9 cellular contexts compared by ENCODE assay signal in the genomic region with DNA sequence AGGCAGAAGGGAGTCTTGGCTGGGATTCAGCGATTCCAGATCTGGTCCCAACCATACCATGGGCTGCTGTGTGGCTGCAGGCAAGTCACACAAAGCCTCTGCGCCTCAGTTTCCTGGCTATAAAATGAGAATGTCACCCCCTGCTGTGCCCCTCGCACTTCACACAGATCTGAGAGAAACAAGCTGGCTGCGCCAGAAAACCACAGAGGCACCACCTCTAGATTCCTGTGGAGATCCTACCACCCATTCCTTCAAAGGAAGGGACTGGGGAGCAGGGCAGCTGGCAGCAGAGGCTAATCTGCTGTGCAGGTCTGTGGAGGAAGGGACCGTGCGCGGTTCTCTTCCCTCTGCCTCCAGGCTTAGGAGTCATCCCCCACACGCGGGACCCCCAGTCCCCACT. TPM values are rescaled to one million over a fixed set of nuclear protein-coding genes. Genes with fewer than 3 reads are reported as not detected.
DNase-seq lines count a peak whose midpoint lies in the region; ATAC-seq and TF ChIP-seq lines count a peak whose summit lies in the region.
"Had no signal": no experiment of that assay in that cellular context is flagged by ENCODE, and none has a peak within 500 bp of the region (broad histone marks: within the 10 kb centered on the region; RNA-seq: fewer than 3 reads in every experiment).

No MANE protein-coding gene starts in this region.

- no peaks in the 10 kb centered on the region for H3K36me3 ChIP-seq in CD8-positive, alpha-beta memory T cell (ENCODE audit: insufficient read depth, low read length)
- H3K36me3 ChIP-seq in Peyer's patch (no peaks in the 10 kb centered on the region), esophagus (ENCODE audit: control insufficient read depth in 2 of 2, insufficient read depth in 2 of 2, low read length in 1 of 2) (no peaks in the 10 kb centered on the region), psoas muscle (ENCODE audit: insufficient read depth in 1 of 2, low read depth in 1 of 2) (no peaks in the 10 kb centered on the region)

- no peaks in the 10 kb centered on the region for H3K9me3 ChIP-seq in CD8-positive, alpha-beta memory T cell (ENCODE audit: low read length)
- no peaks in the 10 kb centered on the region for H3K9me3 ChIP-seq in Peyer's patch
- H3K9me3 ChIP-seq in esophagus (ENCODE audit: control insufficient read depth in 2 of 2, insufficient read depth in 1 of 2, low read depth in 1 of 2, low read length in 1 of 2) = no peaks in the 10 kb centered on the region
- H3K9me3 ChIP-seq in psoas muscle = no peaks in the 10 kb centered on the region

- 83 to 84% methylated on average over 9 of the region's 9 CpGs for whole genome bisulfite sequencing in esophagus, 2 donors
- WGBS in psoas muscle, 3 donors = 80 to 88% (median 83%) methylated on average over 9 of the region's 9 CpGs

- no peaks in the 10 kb centered on the region for H3K27me3 ChIP-seq in CD8-positive, alpha-beta memory T cell (ENCODE audit: insufficient read depth, low read length, poor library complexity, severe bottlenecking)
- H3K27me3 ChIP-seq in Peyer's patch (no peaks in the 10 kb centered on the region), esophagus (ENCODE audit: control insufficient read depth in 1 of 2, insufficient read depth in 2 of 2, low read length in 2 of 2) (no peaks in the 10 kb centered on the region), psoas muscle (ENCODE audit: insufficient read depth in 3 of 3, low read length in 2 of 3) (no peaks in the 10 kb centered on the region)

- CTCF ChIA-PET in CD8-positive, alpha-beta memory T cell (lab: Charles Lee) = no interaction called here

- peaks cover 21 to 29% (median 28%) of the 10 kb centered on the region in 3 donors for H3K4me1 Mint-ChIP-seq in CD8-positive, alpha-beta memory T cell

- no peak for TF ChIP-seq POLR2A in Peyer's patch (IDR thresholded peaks at IDR 0.05)

- no peaks in the 10 kb centered on the region for H3K9me3 Mint-ChIP-seq in CD8-positive, alpha-beta memory T cell

- peak overlapping the region in 6 of 7 donors; percentile 90 to 97 (median 91) for H3K4me3 Mint-ChIP-seq in CD8-positive, alpha-beta memory T cell

- peak overlapping the region; percentile 63 for H3K4me3 ChIP-seq in CD8-positive, alpha-beta memory T cell (ENCODE audit: low read length)
- H3K4me3 ChIP-seq in Peyer's patch = peak overlapping the region; percentile 31 to 59 (median 42)
- peak overlapping the region in 1 of 2 donors; percentile 54 for H3K4me3 ChIP-seq in esophagus (ENCODE audit: low read depth in 1 of 2, low read length in 2 of 2)
- peak overlapping the region; percentile 67 for H3K4me3 ChIP-seq in psoas muscle

- no peak for DNase-seq in CD8-positive, alpha-beta memory T cell
- DNase-seq in Peyer's patch (no peak), psoas muscle (no peak), DMS 273 (lab: John Stamatoyannopoulos, UW; ENCODE audit: unreplicated experiment) (no peak), DMS53 treated with DMSO at 0.1 percent for 48 hours (lab: John Stamatoyannopoulos, UW; ENCODE audit: unreplicated experiment) (no peak), DMS 273 treated with DMSO at 0.1 percent for 48 hours (lab: John Stamatoyannopoulos, UW) (no peak)
- DNase-seq: NCI-H524 treated with DMSO at 0.1 percent for 48 hours had no signal

- TF ChIP-seq CTCF in Peyer's patch (IDR thresholded peaks at IDR 0.05) (no peak), psoas muscle (IDR thresholded peaks at IDR 0.05) (no peak)

- peaks cover 0 to 2% (median 0%) of the 10 kb centered on the region in 3 donors for H3K36me3 Mint-ChIP-seq in CD8-positive, alpha-beta memory T cell

- ATAC-seq in psoas muscle (peak in 2 of 4 donors; percentile 22 to 31), GM19467 (IDR thresholded peaks at IDR 0.05; ENCODE audit: unreplicated experiment) (no peak)

- H3K27me3 Mint-ChIP-seq in CD8-positive, alpha-beta memory T cell = peaks cover 4 to 5% of the 10 kb centered on the region in 2 donors

- peak overlapping the region; percentile 84 to 99 (median 97) for H3K27ac Mint-ChIP-seq in CD8-positive, alpha-beta memory T cell

- H3K27ac ChIP-seq in CD8-positive, alpha-beta memory T cell (ENCODE audit: low read depth, low read length) = peak overlapping the region; percentile 68
- peak overlapping the region; percentile 57 to 94 (median 82) for H3K27ac ChIP-seq in Peyer's patch
- H3K27ac ChIP-seq in esophagus (ENCODE audit: low read depth in 2 of 2, low read length in 1 of 2) = peak overlapping the region; percentile 69 to 91
- H3K27ac ChIP-seq in psoas muscle = peak overlapping the region; percentile 79

- POLR2A ChIA-PET in CD8-positive, alpha-beta memory T cell (lab: Charles Lee) = no interaction called here

- peaks cover 18% of the 10 kb centered on the region for H3K4me1 ChIP-seq in CD8-positive, alpha-beta memory T cell (ENCODE audit: insufficient read depth, low read length)
- H3K4me1 ChIP-seq in Peyer's patch (peaks cover 0 to 9% (median 3%) of the 10 kb centered on the region in 4 donors), esophagus (ENCODE audit: control insufficient read depth in 2 of 2, insufficient read depth in 2 of 2, low read length in 1 of 2) (peaks cover 2% of the 10 kb centered on the region in 2 donors), psoas muscle (no peaks in the 10 kb centered on the region)

- intact Hi-C loops in psoas muscle (cut with DNase I) = no loop called here

RNA-seq across cellular contexts. Expression of a gene that starts 19.8 kb away (rescaled TPM):
- under 1 TPM in 1 of 2 experiments, not detected in 1; 0.22 TPM for total RNA-seq in CD8-positive, alpha-beta memory T cell
- not detected for polyA plus RNA-seq in CD8-positive, alpha-beta memory T cell
- total RNA-seq in Peyer's patch (10 to 100 TPM in 2 of 4 donors, 1 to 10 TPM in 1, not detected in 1; 1.7 to 23.6 (median 20.2) TPM), psoas muscle (under 1 TPM in 1 of 4 donors, not detected in 3; 0.59 TPM)
- polyA plus RNA-seq in esophagus (under 1 TPM in 1 of 2 donors, not detected in 1; 0.06 TPM), psoas muscle (under 1 TPM in 2 of 3 donors, not detected in 1; 0.09 TPM)

RNA-seq across cellular contexts. Expression of a gene that starts 51.2 kb away (rescaled TPM):
- 100 to 1,000 TPM; 146 to 147 TPM for total RNA-seq in CD8-positive, alpha-beta memory T cell
- 84.0 TPM for polyA plus RNA-seq in CD8-positive, alpha-beta memory T cell
- total RNA-seq in Peyer's patch = 10 to 100 TPM in 3 of 4 donors, 1 to 10 TPM in 1; 3.9 to 44.6 (median 16.9) TPM
- polyA plus RNA-seq in esophagus = 1 to 10 TPM; 8.0 to 9.7 TPM
- 10 to 100 TPM; 25.7 to 73.6 (median 37.8) TPM for total RNA-seq in psoas muscle
- 10 to 100 TPM; 12.9 to 29.9 (median 18.2) TPM for polyA plus RNA-seq in psoas muscle
